ENCODE assay signal across 22 cellular contexts in the genomic region with DNA sequence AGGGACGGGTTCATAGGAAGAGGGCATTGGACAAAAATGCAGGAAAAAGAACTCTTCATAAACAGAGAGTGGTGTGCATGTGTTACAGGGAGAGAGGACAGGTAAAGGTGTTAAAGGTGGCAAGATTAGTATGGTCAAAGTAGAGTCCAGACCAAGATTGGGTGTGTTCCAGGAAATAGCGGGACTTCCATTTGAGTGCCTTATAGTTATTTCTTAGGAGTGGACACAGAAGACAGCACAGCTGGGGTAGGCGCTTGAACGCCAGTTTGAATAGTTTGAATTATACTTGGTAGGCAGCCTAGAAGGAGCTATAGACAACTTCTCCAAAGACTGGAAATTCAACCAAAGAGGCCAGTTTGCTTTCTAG.
"Had no signal": no experiment of that assay in that cellular context is flagged by ENCODE, and none has a peak within 500 bp of the region (broad histone marks: within the 10 kb centered on the region; RNA-seq: fewer than 3 reads in every experiment).

No MANE protein-coding gene starts in this region.

- H3K4me3 ChIP-seq: esophagus muscularis mucosa, lung, prostate gland, skin epidermis, testis, upper lobe of left lung had no signal

- H3K36me3 ChIP-seq: esophagus muscularis mucosa, prostate gland, upper lobe of left lung had no signal

- DNase-seq: activated CD4-positive, alpha-beta T cell treated with anti-CD3 and anti-CD28 coated beads, Interleukin-2, amount 10 ng/mL, durations not matched to agents 24 days and 14 days; activated CD8-positive, alpha-beta T cell treated with anti-CD3 and anti-CD28 coated beads for 36 hours; activated naive CD4-positive, alpha-beta T cell treated with anti-CD3 and anti-CD28 coated beads for 36 hours; activated naive CD8-positive, alpha-beta T cell treated with anti-CD3 and anti-CD28 coated beads, Interleukin-2, amount 50 U/mL, for 24 hours; activated T-cell treated with anti-CD3 and anti-CD28 coated beads, Interleukin-2, amount 50 U/mL, for 24 hours; aorta; cortex of kidney; effector CD4-positive, alpha-beta T cell; occipital lobe; right cardiac atrium; stimulated activated CD4-positive, alpha-beta T cell treated with anti-CD3 and anti-CD28 coated beads, Interleukin-15, amount 100 ng/mL, for 24 hours; stimulated activated CD4-positive, alpha-beta T cell treated with anti-CD3 and anti-CD28 coated beads, Interleukin-2, amount 100 ng/mL, for 48 hours; T-helper 1 cell; T-helper 9 cell; testis; upper lobe of left lung had no signal

- H3K9me3 ChIP-seq: esophagus muscularis mucosa, prostate gland, testis, upper lobe of left lung had no signal

- FAIRE-seq: endothelial cell of umbilical vein had no signal

- H3K4me1 ChIP-seq: prostate gland, testis had no signal

- H3K27me3 ChIP-seq: esophagus muscularis mucosa, testis, upper lobe of left lung had no signal

- H3K27ac ChIP-seq: esophagus muscularis mucosa, prostate gland, skin epidermis, testis, upper lobe of left lung had no signal

- ATAC-seq: activated CD8-positive, alpha-beta T cell treated with anti-CD3 and anti-CD28 coated beads for 36 hours; activated naive CD8-positive, alpha-beta T cell treated with anti-CD3 and anti-CD28 coated beads, Interleukin-2, amount 50 U/mL, for 24 hours; right cardiac atrium; stimulated activated memory B cell treated with anti-CD40 and anti-IgM and Interleukin-4, amounts not matched to agents 10 μg/mL and 1 μg/mL and 100 μg/mL, for 72 hours had no signal
